ENCODE assay signal across 19 cellular contexts in genomic region chr2:95390881-95391321, GRCh38. TPM values are rescaled to one million over a fixed set of nuclear protein-coding genes. Genes with fewer than 3 reads are reported as not detected.
A peak's percentile ranks its signal among the peaks of the same experiment; 100 is the strongest.
DNase-seq lines count a peak whose midpoint lies in the region; ATAC-seq and TF ChIP-seq lines count a peak whose summit lies in the region.
"Had no signal": no experiment of that assay in that cellular context is flagged by ENCODE, and none has a peak within 500 bp of the region (broad histone marks: within the 10 kb centered on the region; RNA-seq: fewer than 3 reads in every experiment).

No MANE protein-coding gene starts in this region.

- no peak overlapping the region for H3K4me3 ChIP-seq in mammary epithelial cell (replicated peaks in 1 of 3; ENCODE audit: insufficient read depth in 1 of 3, low read depth in 2 of 3, low read length in 3 of 3)
- H3K4me3 ChIP-seq in liver (ENCODE audit: low read depth in 1 of 3, low read length in 3 of 3): no peak overlapping the region
- no peak overlapping the region for H3K4me3 ChIP-seq in osteoblast (ENCODE audit: insufficient read depth, low read length)
- no peak overlapping the region for H3K4me3 ChIP-seq in Caco-2 (ENCODE audit: low read depth, low read length)
- H3K4me3 ChIP-seq: MG63, PC-9 had no signal

- CTCF ChIA-PET in MCF 10A (lab: Yijun Ruan, JAX) (interaction anchor here (0.7 to 1.5 kb wide), 4 partner anchors 11 to 337 kb away, joined by 3 to 4 read pairs (median 3); no protein-coding TSS in a partner anchor), mammary epithelial cell (lab: Charles Lee; ENCODE audit: low non-redundant PET) (no interaction called here), Caco-2 (lab: Charles Lee) (no interaction called here)

- POLR2A ChIA-PET in MCF 10A (lab: Yijun Ruan, JAX): no interaction called here
- POLR2A ChIA-PET in Caco-2 (lab: Charles Lee): no interaction called here

- no peaks in the 10 kb centered on the region for H3K9me3 ChIP-seq in mammary epithelial cell (replicated peaks; ENCODE audit: insufficient read depth, low read length)
- no peaks in the 10 kb centered on the region for H3K9me3 ChIP-seq in liver (ENCODE audit: control insufficient read depth in 4 of 4, low read length in 3 of 4)
- H3K9me3 ChIP-seq in osteoblast (ENCODE audit: low read depth, low read length): no peaks in the 10 kb centered on the region
- H3K9me3 ChIP-seq in Caco-2: no peaks in the 10 kb centered on the region
- H3K9me3 ChIP-seq: MG63, SK-N-SH had no signal

- H2AFZ ChIP-seq in mammary epithelial cell (ENCODE audit: low read depth, low read length): no peak overlapping the region
- H2AFZ ChIP-seq in osteoblast (ENCODE audit: low read length): no peak overlapping the region
- H2AFZ ChIP-seq: PC-9 had no signal

- H3K4me2 ChIP-seq in mammary epithelial cell (ENCODE audit: insufficient read depth, low read depth, low read length) (no peak overlapping the region), osteoblast (ENCODE audit: insufficient read depth, low read length) (no peak overlapping the region)
- H3K4me2 ChIP-seq: PC-9, SK-N-SH had no signal

- in situ Hi-C loops in mammary epithelial cell (cut with MboI; ENCODE audit: low sequenced_read_pairs in 2 of 2): no loop called here

- TF ChIP-seq CTCF in MCF 10A (IDR thresholded peaks at IDR 0.05; ENCODE audit: unreplicated experiment) (no peak), mammary epithelial cell (conservative IDR thresholded peaks at IDR 0.05 in 1 of 2, IDR thresholded peaks at IDR 0.05 in 1 of 2; ENCODE audit: extremely low read depth in 1 of 2, insufficient read depth in 1 of 2, low read depth in 1 of 2, low read length in 2 of 2) (no peak), liver (IDR thresholded peaks at IDR 0.05; ENCODE audit: low read depth, low read length, missing input control) (no peak), osteoblast (IDR thresholded peaks at IDR 0.05; ENCODE audit: extremely low read depth, low read depth, low read length) (no peak), Caco-2 (IDR thresholded peaks at IDR 0.05; ENCODE audit: insufficient read depth in 1 of 2, low read depth in 1 of 2, low read length in 1 of 2, severe bottlenecking in 1 of 2, unreplicated experiment in 1 of 2) (no peak)

- H3K9me3 Mint-ChIP-seq in MCF 10A (ENCODE audit: unreplicated experiment) (no peaks in the 10 kb centered on the region), Caco-2 (ENCODE audit: unreplicated experiment) (no peaks in the 10 kb centered on the region)

- dilution Hi-C loops in mammary epithelial cell (cut with HindIII; ENCODE audit: low sequenced_read_pairs): no loop called here

- H3K9ac ChIP-seq in mammary epithelial cell (ENCODE audit: insufficient read depth, low read length) (no peak overlapping the region), liver (ENCODE audit: low read depth in 1 of 2, low read length in 2 of 2) (no peak overlapping the region)
- H3K9ac ChIP-seq: SK-N-SH had no signal

- H3K36me3 Mint-ChIP-seq in MCF 10A (ENCODE audit: insufficient read depth, unreplicated experiment) (peaks cover 6% of the 10 kb centered on the region), Caco-2 (ENCODE audit: insufficient read depth, unreplicated experiment) (no peaks in the 10 kb centered on the region)

- H3K4me1 Mint-ChIP-seq in MCF 10A (ENCODE audit: insufficient read depth, unreplicated experiment) (no peaks in the 10 kb centered on the region), Caco-2 (ENCODE audit: low read depth, unreplicated experiment) (no peaks in the 10 kb centered on the region)

- H3K27ac ChIP-seq in mammary epithelial cell (ENCODE audit: insufficient read depth, low read depth, low read length): no peak overlapping the region
- peak overlapping the region; percentile 63 to 88 for H3K27ac ChIP-seq in liver (ENCODE audit: low read depth in 1 of 2, low read length in 2 of 2)
- H3K27ac ChIP-seq in osteoblast (ENCODE audit: low read depth, low read length): no peak overlapping the region
- H3K27ac ChIP-seq: 22Rv1, PC-9, RWPE1 had no signal

- H3K4me3 Mint-ChIP-seq in MCF 10A (ENCODE audit: unreplicated experiment) (no peak overlapping the region), Caco-2 (ENCODE audit: unreplicated experiment) (no peak overlapping the region)

- H3K27ac Mint-ChIP-seq in MCF 10A (ENCODE audit: low read depth, unreplicated experiment) (peak overlapping the region; percentile 49), Caco-2 (ENCODE audit: unreplicated experiment) (no peak overlapping the region)

- H3K27me3 Mint-ChIP-seq in MCF 10A (ENCODE audit: insufficient read depth, unreplicated experiment) (no peaks in the 10 kb centered on the region), Caco-2 (ENCODE audit: insufficient read depth, unreplicated experiment) (no peaks in the 10 kb centered on the region)

- H3K79me2 ChIP-seq in mammary epithelial cell (ENCODE audit: insufficient read depth, low read length) (no peaks in the 10 kb centered on the region), osteoblast (ENCODE audit: insufficient read depth, low read length) (no peaks in the 10 kb centered on the region)

- BruUV-seq in MCF 10A (replicated peaks; lab: Mats Ljungman, UMichigan) (no TSS peak), mammary epithelial cell (replicated peaks; lab: Mats Ljungman, UMichigan) (no TSS peak), Caco-2 (replicated peaks; lab: Mats Ljungman, UMichigan) (no TSS peak)

- H4K20me1 ChIP-seq in mammary epithelial cell (ENCODE audit: insufficient read depth, low read length) (no peaks in the 10 kb centered on the region), osteoblast (ENCODE audit: insufficient read depth, low read length) (no peaks in the 10 kb centered on the region)

- 83% methylated on average over 3 of the region's 11 CpGs for WGBS in mammary epithelial cell (ENCODE audit: low coverage, missing lambda C conversion rate)
- WGBS in liver: 60% methylated on average over 11 of the region's 11 CpGs

- H3K27me3 ChIP-seq in mammary epithelial cell (ENCODE audit: insufficient read depth, low read length): no peaks in the 10 kb centered on the region
- H3K27me3 ChIP-seq in liver (ENCODE audit: control insufficient read depth in 4 of 4, insufficient read depth in 4 of 4, low read length in 3 of 4): no peaks in the 10 kb centered on the region
- H3K27me3 ChIP-seq in osteoblast (ENCODE audit: insufficient read depth, low read length): peaks cover 8% of the 10 kb centered on the region
- H3K27me3 ChIP-seq in Caco-2 (replicated peaks; ENCODE audit: control insufficient read depth, insufficient read depth, low read length): no peaks in the 10 kb centered on the region
- H3K27me3 ChIP-seq: MG63 had no signal

- ATAC-seq in HG02798 (IDR thresholded peaks at IDR 0.05; ENCODE audit: poor library complexity, unreplicated experiment): no peak
- ATAC-seq: HCT116 had no signal

- no peak for TF ChIP-seq RAD21 in liver (IDR thresholded peaks at IDR 0.05)

- H3K4me1 ChIP-seq in mammary epithelial cell (ENCODE audit: insufficient read depth, low read length) (no peaks in the 10 kb centered on the region), liver (ENCODE audit: control insufficient read depth in 4 of 4, insufficient read depth in 4 of 4, low read length in 3 of 4) (peaks cover 21 to 59% (median 52%) of the 10 kb centered on the region in 4 donors), osteoblast (ENCODE audit: insufficient read depth, low read length) (no peaks in the 10 kb centered on the region), Caco-2 (peaks cover 14% of the 10 kb centered on the region)

- DNase-seq in MCF 10A (ENCODE audit: unreplicated experiment): no peak
- no peak for DNase-seq in mammary epithelial cell
- peak; percentile 32 for DNase-seq in osteoblast (ENCODE audit: insufficient read length, low spot score, missing footprints)
- no peak for DNase-seq in NOMO-1 treated with DMSO at 0.1 percent for 48 hours (lab: John Stamatoyannopoulos, UW; ENCODE audit: unreplicated experiment)
- DNase-seq in Caco-2: no peak
- no peak for DNase-seq in COLO829 (ENCODE audit: low spot score)
- DNase-seq: KBM-7, MG63, NCI-H2029, NCI-H446, NCI-H524 treated with DMSO at 0.1 percent for 48 hours, NCI-H774, PC-9, SK-N-SH had no signal

- intact Hi-C loops in MCF 10A (cut with micrococcal nuclease) (no loop called here), mammary epithelial cell (cut with micrococcal nuclease) (no loop called here), Caco-2 (cut with micrococcal nuclease; ENCODE audit: unreplicated experiment) (no loop called here)

- H3K36me3 ChIP-seq in mammary epithelial cell (ENCODE audit: insufficient read depth, low read length) (no peaks in the 10 kb centered on the region), liver (ENCODE audit: control insufficient read depth in 4 of 4, insufficient read depth in 3 of 4, low read depth in 1 of 4, low read length in 3 of 4) (no peaks in the 10 kb centered on the region), osteoblast (ENCODE audit: insufficient read depth, low read length) (no peaks in the 10 kb centered on the region), Caco-2 (ENCODE audit: control insufficient read depth, insufficient read depth, low read length) (no peaks in the 10 kb centered on the region)
- H3K36me3 ChIP-seq: MG63 had no signal

TF ChIP-seq in liver, 16 proteins besides CTCF, POLR2A, EP300 and RAD21:
- peak; percentile 8 for TF ChIP-seq YY1 (IDR thresholded peaks at IDR 0.05)
- no peak for TF ChIP-seq EGR1 (IDR thresholded peaks at IDR 0.05; ENCODE audit: low read depth in 2 of 2)

RNA-seq across cellular contexts. Expression of gene FAHD2A, which starts 11.6 kb away (rescaled TPM):
- total RNA-seq in MCF 10A (2022) (23.9 and 24.1 TPM in 2 replicates), mammary epithelial cell (10 to 100 TPM; 23.8 to 26.8 TPM), liver (10 to 100 TPM; 20.1 to 68.7 TPM), osteoblast (19.7 and 21.4 TPM in 2 replicates), Caco-2 (2022) (23.8 and 26.8 TPM in 2 replicates)
- polyA plus RNA-seq in mammary epithelial cell (30.1 TPM), liver (100 to 1,000 TPM in 1 of 2 donors, 10 to 100 TPM in 1; 69.9 to 105 TPM)
- 62.2 TPM for polyA minus RNA-seq in mammary epithelial cell

Comparison
In these comparisons a context has a peak if more than half of its experiments do, and no peak if none do; other contexts are left out.
1. H3K27ac ChIP-seq: peak in liver (2 of 2); none in mammary epithelial cell (single experiment) and osteoblast (single experiment).